In genomic region chr12:39033789-39034188, GRCh38 we compare ENCODE assay signal across 1 cellular context.
TF ChIP-seq lines count a peak whose summit lies in the region.

No MANE protein-coding gene starts in this region.

TF ChIP-seq in HEK293, 187 proteins besides CTCF, POLR2A, EP300 and RAD21 (continued from another document):
- no peak for TF ChIP-seq ZNF148 (tag by site-specific recombination; IDR thresholded peaks at IDR 0.05; ENCODE audit: borderline replicate concordance)
- TF ChIP-seq ZBTB21 (tag by site-specific recombination; IDR thresholded peaks at IDR 0.05) = peak; percentile 74
- no peak for TF ChIP-seq ZNF777 (tag by site-specific recombination; IDR thresholded peaks at IDR 0.05; ENCODE audit: borderline replicate concordance)
- no peak for TF ChIP-seq ZNF416 (tag by site-specific recombination; IDR thresholded peaks at IDR 0.05)
- no peak for TF ChIP-seq ZNF266 (tag by site-specific recombination; IDR thresholded peaks at IDR 0.05; ENCODE audit: low read depth)
- TF ChIP-seq ZNF133 (tag by site-specific recombination; IDR thresholded peaks at IDR 0.05) = no peak
- TF ChIP-seq REPIN1 (tag by site-specific recombination; IDR thresholded peaks at IDR 0.05; ENCODE audit: low read depth) = no peak
- TF ChIP-seq ZNF24 (tag by site-specific recombination; IDR thresholded peaks at IDR 0.05) = 0 out of 2 replicates have a peak, but pooled peaks have one; percentile 49
- TF ChIP-seq INSM2 (tag by site-specific recombination; IDR thresholded peaks at IDR 0.05) = 0 out of 2 replicates have a peak, but pooled peaks have one; percentile 32
- TF ChIP-seq ZSCAN30 (tag by site-specific recombination; IDR thresholded peaks at IDR 0.05) = no peak
- TF ChIP-seq GLI2 (tag by site-specific recombination; IDR thresholded peaks at IDR 0.05; ENCODE audit: borderline replicate concordance, low read depth) = no peak
- TF ChIP-seq, protein P1, sequence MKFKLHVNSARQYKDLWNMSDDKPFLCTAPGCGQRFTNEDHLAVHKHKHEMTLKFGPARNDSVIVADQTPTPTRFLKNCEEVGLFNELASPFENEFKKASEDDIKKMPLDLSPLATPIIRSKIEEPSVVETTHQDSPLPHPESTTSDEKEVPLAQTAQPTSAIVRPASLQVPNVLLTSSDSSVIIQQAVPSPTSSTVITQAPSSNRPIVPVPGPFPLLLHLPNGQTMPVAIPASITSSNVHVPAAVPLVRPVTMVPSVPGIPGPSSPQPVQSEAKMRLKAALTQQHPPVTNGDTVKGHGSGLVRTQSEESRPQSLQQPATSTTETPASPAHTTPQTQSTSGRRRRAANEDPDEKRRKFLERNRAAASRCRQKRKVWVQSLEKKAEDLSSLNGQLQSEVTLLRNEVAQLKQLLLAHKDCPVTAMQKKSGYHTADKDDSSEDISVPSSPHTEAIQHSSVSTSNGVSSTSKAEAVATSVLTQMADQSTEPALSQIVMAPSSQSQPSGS (tag by site-specific recombination; IDR thresholded peaks at IDR 0.05; ENCODE audit: low read depth) = peak; percentile 84
- TF ChIP-seq ZNF548 (tag by site-specific recombination; IDR thresholded peaks at IDR 0.05) = no peak
- TF ChIP-seq, protein P2, sequence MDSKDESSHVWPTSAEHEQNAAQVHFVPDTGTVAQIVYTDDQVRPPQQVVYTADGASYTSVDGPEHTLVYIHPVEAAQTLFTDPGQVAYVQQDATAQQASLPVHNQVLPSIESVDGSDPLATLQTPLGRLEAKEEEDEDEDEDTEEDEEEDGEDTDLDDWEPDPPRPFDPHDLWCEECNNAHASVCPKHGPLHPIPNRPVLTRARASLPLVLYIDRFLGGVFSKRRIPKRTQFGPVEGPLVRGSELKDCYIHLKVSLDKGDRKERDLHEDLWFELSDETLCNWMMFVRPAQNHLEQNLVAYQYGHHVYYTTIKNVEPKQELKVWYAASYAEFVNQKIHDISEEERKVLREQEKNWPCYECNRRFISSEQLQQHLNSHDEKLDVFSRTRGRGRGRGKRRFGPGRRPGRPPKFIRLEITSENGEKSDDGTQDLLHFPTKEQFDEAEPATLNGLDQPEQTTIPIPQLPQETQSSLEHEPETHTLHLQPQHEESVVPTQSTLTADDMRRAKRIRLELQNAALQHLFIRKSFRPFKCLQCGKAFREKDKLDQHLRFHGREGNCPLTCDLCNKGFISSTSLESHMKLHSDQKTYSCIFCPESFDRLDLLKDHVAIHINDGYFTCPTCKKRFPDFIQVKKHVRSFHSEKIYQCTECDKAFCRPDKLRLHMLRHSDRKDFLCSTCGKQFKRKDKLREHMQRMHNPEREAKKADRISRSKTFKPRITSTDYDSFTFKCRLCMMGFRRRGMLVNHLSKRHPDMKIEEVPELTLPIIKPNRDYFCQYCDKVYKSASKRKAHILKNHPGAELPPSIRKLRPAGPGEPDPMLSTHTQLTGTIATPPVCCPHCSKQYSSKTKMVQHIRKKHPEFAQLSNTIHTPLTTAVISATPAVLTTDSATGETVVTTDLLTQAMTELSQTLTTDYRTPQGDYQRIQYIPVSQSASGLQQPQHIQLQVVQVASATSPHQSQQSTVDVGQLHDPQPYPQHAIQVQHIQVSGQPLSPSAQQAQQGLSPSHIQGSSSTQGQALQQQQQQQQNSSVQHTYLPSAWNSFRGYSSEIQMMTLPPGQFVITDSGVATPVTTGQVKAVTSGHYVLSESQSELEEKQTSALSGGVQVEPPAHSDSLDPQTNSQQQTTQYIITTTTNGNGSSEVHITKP (tag by site-specific recombination; IDR thresholded peaks at IDR 0.05) = no peak
- TF ChIP-seq ZBTB48 (tag by site-specific recombination; IDR thresholded peaks at IDR 0.05) = no peak
- 0 out of 2 replicates have a peak, but pooled peaks have one; percentile 25 for TF ChIP-seq YY2 (tag by site-specific recombination; IDR thresholded peaks at IDR 0.05)
- peak; percentile 76 for TF ChIP-seq ZNF629 (tag by site-specific recombination; IDR thresholded peaks at IDR 0.05)
- TF ChIP-seq SCRT2 (tag by site-specific recombination; IDR thresholded peaks at IDR 0.05) = no peak
- no peak for TF ChIP-seq ZNF214 (tag by site-specific recombination; IDR thresholded peaks at IDR 0.05; ENCODE audit: borderline replicate concordance)
- no peak for TF ChIP-seq REST (tag by site-specific recombination; IDR thresholded peaks at IDR 0.05)
- no peak for TF ChIP-seq ZNF48 (tag by site-specific recombination; IDR thresholded peaks at IDR 0.05)
- TF ChIP-seq ZFP69B (tag by site-specific recombination; IDR thresholded peaks at IDR 0.05) = no peak
- 0 out of 2 replicates have a peak, but pooled peaks have one; percentile 21 for TF ChIP-seq ZNF184 (tag by site-specific recombination; IDR thresholded peaks at IDR 0.05)
- peak; percentile 26; the same call in 1 of the 2 replicates for TF ChIP-seq ZBTB17 (tag by site-specific recombination; IDR thresholded peaks at IDR 0.05)
- no peak for TF ChIP-seq ZBTB1 (tag by site-specific recombination; IDR thresholded peaks at IDR 0.05)
- no peak for TF ChIP-seq ZNF747 (tag by site-specific recombination; IDR thresholded peaks at IDR 0.05)
- TF ChIP-seq, protein P3, sequence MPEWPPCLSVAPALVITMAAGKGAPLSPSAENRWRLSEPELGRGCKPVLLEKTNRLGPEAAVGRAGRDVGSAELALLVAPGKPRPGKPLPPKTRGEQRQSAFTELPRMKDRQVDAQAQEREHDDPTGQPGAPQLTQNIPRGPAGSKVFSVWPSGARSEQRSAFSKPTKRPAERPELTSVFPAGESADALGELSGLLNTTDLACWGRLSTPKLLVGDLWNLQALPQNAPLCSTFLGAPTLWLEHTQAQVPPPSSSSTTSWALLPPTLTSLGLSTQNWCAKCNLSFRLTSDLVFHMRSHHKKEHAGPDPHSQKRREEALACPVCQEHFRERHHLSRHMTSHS (tag by site-specific recombination; IDR thresholded peaks at IDR 0.05) = no peak
